In genomic region chr20:31967830-31968249, GRCh38 we compare ENCODE assay signal across 8 cellular contexts.
A peak's percentile ranks its signal among the peaks of the same experiment; 100 is the strongest.
DNase-seq lines count a peak whose midpoint lies in the region; ATAC-seq lines count a peak whose summit lies in the region.

A gene with protein sequence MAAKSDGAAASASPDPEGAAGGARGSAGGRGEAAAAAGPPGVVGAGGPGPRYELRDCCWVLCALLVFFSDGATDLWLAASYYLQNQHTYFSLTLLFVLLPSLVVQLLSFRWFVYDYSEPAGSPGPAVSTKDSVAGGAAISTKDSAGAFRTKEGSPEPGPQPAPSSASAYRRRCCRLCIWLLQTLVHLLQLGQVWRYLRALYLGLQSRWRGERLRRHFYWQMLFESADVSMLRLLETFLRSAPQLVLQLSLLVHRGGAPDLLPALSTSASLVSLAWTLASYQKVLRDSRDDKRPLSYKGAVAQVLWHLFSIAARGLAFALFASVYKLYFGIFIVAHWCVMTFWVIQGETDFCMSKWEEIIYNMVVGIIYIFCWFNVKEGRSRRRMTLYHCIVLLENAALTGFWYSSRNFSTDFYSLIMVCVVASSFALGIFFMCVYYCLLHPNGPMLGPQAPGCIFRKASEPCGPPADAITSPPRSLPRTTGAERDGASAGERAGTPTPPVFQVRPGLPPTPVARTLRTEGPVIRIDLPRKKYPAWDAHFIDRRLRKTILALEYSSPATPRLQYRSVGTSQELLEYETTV (plus strand): TSS chr20:31968151. CDS start chr20:31968176, 25 bp downstream.

- CTCF ChIA-PET in activated naive CD4-positive, alpha-beta T cell treated with anti-CD3 and anti-CD28 coated beads, Interleukin-2, amount 10 ng/mL, durations not matched to agents 7 days and 5 days (lab: Charles Lee): interaction anchor here (1.0 to 1.3 kb wide), 2 partner anchors 58 to 121 kb away, joined by 3 to 4 read pairs; no protein-coding TSS in a partner anchor

- H3K4me3 Mint-ChIP-seq in activated naive CD4-positive, alpha-beta T cell treated with anti-CD3 and anti-CD28 coated beads, Interleukin-2, amount 10 ng/mL, durations not matched to agents 7 days and 5 days: peak within 1 kb of the TSS; percentile 81
- H3K4me3 Mint-ChIP-seq in effector memory CD8-positive, alpha-beta T cell: peak within 1 kb of the TSS; percentile 67 to 76

- no peaks in the 10 kb centered on the region for H3K36me3 Mint-ChIP-seq in activated naive CD4-positive, alpha-beta T cell treated with anti-CD3 and anti-CD28 coated beads, Interleukin-2, amount 10 ng/mL, durations not matched to agents 7 days and 5 days
- H3K36me3 Mint-ChIP-seq in effector memory CD8-positive, alpha-beta T cell (ENCODE audit: insufficient read depth): peaks cover 4% of the 10 kb centered on the region

- DNase-seq in activated naive CD4-positive, alpha-beta T cell treated with anti-CD3 and anti-CD28 coated beads, Interleukin-2, amount 10 ng/mL, durations not matched to agents 7 days and 5 days: peak; percentile 55
- DNase-seq in activated naive CD4-positive, alpha-beta T cell (lab: John Stamatoyannopoulos, UW): no peak
- DNase-seq in NCI-H748 (lab: John Stamatoyannopoulos, UW; ENCODE audit: unreplicated experiment) (peak; percentile 72), T1000 (lab: John Stamatoyannopoulos, UW) (no peak), kidney glomerular epithelial cell (lab: John Stamatoyannopoulos, UW) (no peak), NK-92 (lab: John Stamatoyannopoulos, UW; ENCODE audit: unreplicated experiment) (no peak)
- DNase-seq in effector memory CD8-positive, alpha-beta T cell: no peak
- DNase-seq in stimulated activated CD8-positive, alpha-beta memory T cell treated with anti-CD3 and anti-CD28 coated beads, Interleukin-4, amount 100 ng/mL, for 48 hours: peak; percentile 32

- ATAC-seq in effector memory CD8-positive, alpha-beta T cell (replicated peaks): peak; percentile 15

- H3K9me3 Mint-ChIP-seq in activated naive CD4-positive, alpha-beta T cell treated with anti-CD3 and anti-CD28 coated beads, Interleukin-2, amount 10 ng/mL, durations not matched to agents 7 days and 5 days: no peaks in the 10 kb centered on the region
- no peaks in the 10 kb centered on the region for H3K9me3 Mint-ChIP-seq in effector memory CD8-positive, alpha-beta T cell

- peaks cover 68% of the 10 kb centered on the region for H3K27me3 Mint-ChIP-seq in activated naive CD4-positive, alpha-beta T cell treated with anti-CD3 and anti-CD28 coated beads, Interleukin-2, amount 10 ng/mL, durations not matched to agents 7 days and 5 days
- peaks cover 73 to 92% of the 10 kb centered on the region in 2 donors for H3K27me3 Mint-ChIP-seq in effector memory CD8-positive, alpha-beta T cell

- peaks cover 10% of the 10 kb centered on the region for H3K4me1 Mint-ChIP-seq in activated naive CD4-positive, alpha-beta T cell treated with anti-CD3 and anti-CD28 coated beads, Interleukin-2, amount 10 ng/mL, durations not matched to agents 7 days and 5 days
- H3K4me1 Mint-ChIP-seq in effector memory CD8-positive, alpha-beta T cell (ENCODE audit: low read depth in 2 of 2): peaks cover 2 to 4% of the 10 kb centered on the region in 2 donors

- H3K27ac Mint-ChIP-seq in activated naive CD4-positive, alpha-beta T cell treated with anti-CD3 and anti-CD28 coated beads, Interleukin-2, amount 10 ng/mL, durations not matched to agents 7 days and 5 days: no peak within 1 kb of the TSS
- no peak within 1 kb of the TSS for H3K27ac Mint-ChIP-seq in effector memory CD8-positive, alpha-beta T cell

Comparison
In these comparisons a context has a peak if more than half of its experiments do, and no peak if none do; other contexts are left out.
1. DNase-seq: peak in activated naive CD4-positive, alpha-beta T cell treated with anti-CD3 and anti-CD28 coated beads, Interleukin-2, amount 10 ng/mL, durations not matched to agents 7 days and 5 days (single experiment), NCI-H748 (single experiment) and stimulated activated CD8-positive, alpha-beta memory T cell treated with anti-CD3 and anti-CD28 coated beads, Interleukin-4, amount 100 ng/mL, for 48 hours (single experiment); none in activated naive CD4-positive, alpha-beta T cell (0 of 4), effector memory CD8-positive, alpha-beta T cell (0 of 3), T1000 (single experiment), kidney glomerular epithelial cell (single experiment) and NK-92 (single experiment).